8 cellular contexts compared by ENCODE assay signal in genomic region chr4:121800638-121800960, GRCh38. TPM values are rescaled to one million over a fixed set of nuclear protein-coding genes. Genes with fewer than 3 reads are reported as not detected.
DNase-seq lines count a peak whose midpoint lies in the region; ATAC-seq and TF ChIP-seq lines count a peak whose summit lies in the region.

No MANE protein-coding gene starts in this region.

- intact Hi-C loops in left cardiac atrium (cut with DNase I), result loop anchor here in 1 of 2 donors (5.0 kb wide), 1 partner anchor 103 kb away; the partner anchor contains the start of gene ANXA5
- intact Hi-C loops in posterior vena cava (cut with DNase I), result no loop called here

- H3K9me3 ChIP-seq in WERI-Rb-1 (ENCODE audit: severe bottlenecking) (no peaks in the 10 kb centered on the region), smooth muscle cell (replicated peaks; ENCODE audit: low read depth) (no peaks in the 10 kb centered on the region)

- H3K79me2 ChIP-seq in smooth muscle cell (ENCODE audit: low read depth), result peaks cover 14% of the 10 kb centered on the region

- H3K27ac ChIP-seq in WERI-Rb-1 (peak overlapping the region; percentile 92), smooth muscle cell (ENCODE audit: low read depth) (peak overlapping the region; percentile 86)

- no peaks in the 10 kb centered on the region for H3F3A ChIP-seq in smooth muscle cell (ENCODE audit: low read depth)

- H3K4me1 ChIP-seq in smooth muscle cell (ENCODE audit: low read depth), result peaks cover 7% of the 10 kb centered on the region

- H4K20me1 ChIP-seq in smooth muscle cell (ENCODE audit: low read depth), result no peaks in the 10 kb centered on the region

- peak; percentile 20 for ATAC-seq in HG03039 (IDR thresholded peaks at IDR 0.05; ENCODE audit: unreplicated experiment)
- ATAC-seq in left cardiac atrium, result peak; percentile 35 to 43
- no peak for ATAC-seq in GM18517 (IDR thresholded peaks at IDR 0.05; ENCODE audit: unreplicated experiment)

- H3K27me3 ChIP-seq in WERI-Rb-1 (ENCODE audit: insufficient read depth, low read depth, severe bottlenecking), result no peaks in the 10 kb centered on the region
- H3K27me3 ChIP-seq in smooth muscle cell (ENCODE audit: low read depth), result no peaks in the 10 kb centered on the region

- H3K36me3 ChIP-seq in WERI-Rb-1 (peaks cover 43% of the 10 kb centered on the region), smooth muscle cell (ENCODE audit: low read depth) (peaks cover 18% of the 10 kb centered on the region)

- 79% methylated on average over 8 of the region's 8 CpGs for WGBS in smooth muscle cell (ENCODE audit: low lambda C conversion rate)

- H3K4me3 ChIP-seq in WERI-Rb-1 (ENCODE audit: low read depth, low read length) (peak overlapping the region; percentile 66), smooth muscle cell (peak overlapping the region; percentile 91)

- TF ChIP-seq CTCF in WERI-Rb-1 (IDR thresholded peaks at IDR 0.05; ENCODE audit: low read depth, low read length), result no peak
- no peak for TF ChIP-seq CTCF in smooth muscle cell (IDR thresholded peaks at IDR 0.05; ENCODE audit: borderline replicate concordance, insufficient read depth, poor library complexity, severe bottlenecking)

- peak overlapping the region; percentile 91 for H3K4me2 ChIP-seq in smooth muscle cell

- DNase-seq in NCI-H748 treated with DMSO at 0.1 percent for 48 hours (lab: John Stamatoyannopoulos, UW) (peak; percentile 22), NCI-H748 (lab: John Stamatoyannopoulos, UW; ENCODE audit: unreplicated experiment) (no peak), WERI-Rb-1 (no peak), left cardiac atrium (no peak), smooth muscle cell (lab: John Stamatoyannopoulos, UW; ENCODE audit: unreplicated experiment) (no peak), posterior vena cava (ENCODE audit: low spot score) (no peak)

- peak overlapping the region; percentile 100 for H2AFZ ChIP-seq in smooth muscle cell (ENCODE audit: low read depth)

- peak overlapping the region; percentile 91 for H3K9ac ChIP-seq in smooth muscle cell (ENCODE audit: low read depth)

RNA-seq across cellular contexts. Expression of gene EXOSC9, which starts 0.5 kb away (rescaled TPM):
- total RNA-seq in left cardiac atrium, result 10 to 100 TPM; 11.0 to 15.1 TPM
- 45.1 and 56.2 TPM in 2 replicates for total RNA-seq in smooth muscle cell
- 27.6 and 31.8 TPM in 2 replicates for polyA plus RNA-seq in smooth muscle cell
- 10 to 100 TPM; 11.6 to 12.7 TPM for total RNA-seq in posterior vena cava

RNA-seq across cellular contexts. Expression of gene CCNA2, which starts 23.1 kb away (rescaled TPM):
- total RNA-seq in left cardiac atrium (1 to 10 TPM in 1 of 2 donors, under 1 TPM in 1; 0.26 to 1.7 TPM), smooth muscle cell (21.4 and 22.5 TPM in 2 replicates), posterior vena cava (1 to 10 TPM in 1 of 2 donors, under 1 TPM in 1; 0.52 to 1.2 TPM)
- polyA plus RNA-seq in smooth muscle cell, result 13.0 and 16.2 TPM in 2 replicates

RNA-seq across cellular contexts. Expression of gene SMIM43, which starts 35.6 kb away (rescaled TPM):
- total RNA-seq in left cardiac atrium, result not detected
- total RNA-seq in smooth muscle cell, result not detected in 2 replicates
- not detected in 2 replicates for polyA plus RNA-seq in smooth muscle cell
- total RNA-seq in posterior vena cava, result not detected
